Comparison of ENCODE assay signal across 28 cellular contexts in genomic region chr7:50594136-50594535, GRCh38. TPM values are rescaled to one million over a fixed set of nuclear protein-coding genes. Genes with fewer than 3 reads are reported as not detected.
A peak's percentile ranks its signal among the peaks of the same experiment; 100 is the strongest.
DNase-seq lines count a peak whose midpoint lies in the region; ATAC-seq and TF ChIP-seq lines count a peak whose summit lies in the region.
"Had no signal": no experiment of that assay in that cellular context is flagged by ENCODE, and none has a peak within 500 bp of the region (broad histone marks: within the 10 kb centered on the region; RNA-seq: fewer than 3 reads in every experiment).

No MANE protein-coding gene starts in this region.

- H3K4me3 Mint-ChIP-seq in activated CD8-positive, alpha-beta memory T cell treated with anti-CD3 and anti-CD28 coated beads, Interleukin-2, amount 10 ng/mL, durations not matched to agents 7 days and 5 days, result no peak overlapping the region
- peak overlapping the region; percentile 58 for H3K4me3 Mint-ChIP-seq in activated T-helper 17 cell treated with anti-CD3 and anti-CD28 coated beads, Interleukin-2, amount 50 U/mL, for 72 hours
- H3K4me3 Mint-ChIP-seq: CD4-positive, alpha-beta T cell had no signal

- H3K27me3 Mint-ChIP-seq in activated CD8-positive, alpha-beta memory T cell treated with anti-CD3 and anti-CD28 coated beads, Interleukin-2, amount 10 ng/mL, durations not matched to agents 7 days and 5 days, result peaks cover 4% of the 10 kb centered on the region
- H3K27me3 Mint-ChIP-seq in activated T-helper 17 cell treated with anti-CD3 and anti-CD28 coated beads, Interleukin-2, amount 50 U/mL, for 72 hours, result peaks cover 8% of the 10 kb centered on the region

- H4K20me1 ChIP-seq in KMS-11 (ENCODE audit: insufficient read depth), result no peaks in the 10 kb centered on the region
- H4K20me1 ChIP-seq: BLaER1 had no signal

- H3K9me3 Mint-ChIP-seq in activated CD8-positive, alpha-beta memory T cell treated with anti-CD3 and anti-CD28 coated beads, Interleukin-2, amount 10 ng/mL, durations not matched to agents 7 days and 5 days (ENCODE audit: low read depth), result no peaks in the 10 kb centered on the region
- H3K9me3 Mint-ChIP-seq in activated T-helper 17 cell treated with anti-CD3 and anti-CD28 coated beads, Interleukin-2, amount 50 U/mL, for 72 hours, result no peaks in the 10 kb centered on the region
- H3K9me3 Mint-ChIP-seq: CD4-positive, alpha-beta T cell had no signal

- 0 out of 2 replicates have a peak overlapping the region, but pooled peaks have one; percentile 32 for H2AFZ ChIP-seq in KMS-11 (ENCODE audit: low read depth)
- H2AFZ ChIP-seq: PC-9 had no signal

- no peaks in the 10 kb centered on the region for H3K27me3 ChIP-seq in KMS-11 (ENCODE audit: insufficient read depth, low read depth)
- no peaks in the 10 kb centered on the region for H3K27me3 ChIP-seq in adrenal gland
- H3K27me3 ChIP-seq: BLaER1, MG63, SJCRH30 had no signal

- TF ChIP-seq CTCF in KMS-11 (conservative IDR thresholded peaks at IDR 0.05; ENCODE audit: low read depth, low read length) (no peak), adrenal gland (IDR thresholded peaks at IDR 0.05) (no peak)

- H3K4me3 ChIP-seq in KMS-11 (IDR thresholded peaks at IDR 0.05; ENCODE audit: insufficient read depth, low read depth, low read length) (no peak overlapping the region), adrenal gland (no peak overlapping the region)
- H3K4me3 ChIP-seq: BLaER1, K562, MG63, PC-9, SJCRH30 had no signal

- H3K9ac ChIP-seq in KMS-11, result no peak overlapping the region; the same call in 1 of the 2 replicates
- H3K9ac ChIP-seq: BLaER1 had no signal

- WGBS in adrenal gland, 4 donors, result 77 to 92% (median 86%) methylated on average over 4 of the region's 4 CpGs

- H3K4me1 ChIP-seq in KMS-11 (ENCODE audit: low read depth, poor library complexity, severe bottlenecking) (peaks cover 49% of the 10 kb centered on the region), adrenal gland (replicated peaks in 1 of 2) (peaks cover 0 to 10% of the 10 kb centered on the region in 2 donors)
- H3K4me1 ChIP-seq: SJCRH30 had no signal

- TF ChIP-seq POLR2A in adrenal gland (IDR thresholded peaks at IDR 0.05), result no peak

- H3K36me3 ChIP-seq in KMS-11 (ENCODE audit: insufficient read depth) (no peaks in the 10 kb centered on the region), adrenal gland (replicated peaks in 1 of 2) (peaks cover 0 to 26% of the 10 kb centered on the region in 2 donors)
- H3K36me3 ChIP-seq: SJCRH30 had no signal

- peak; percentile 53 for DNase-seq in activated CD8-positive, alpha-beta memory T cell treated with anti-CD3 and anti-CD28 coated beads, Interleukin-2, amount 10 ng/mL, durations not matched to agents 7 days and 5 days
- no peak for DNase-seq in activated CD8-positive, alpha-beta memory T cell treated with anti-CD3 and anti-CD28 coated beads, Interleukin-2, amount 50 U/mL, for 4 hours
- no peak for DNase-seq in 8988T
- DNase-seq in adrenal gland, result no peak
- DNase-seq: CD4-positive, alpha-beta T cell; GF-D8; HCEC 1CT; MG63; NCI-H1105 treated with DMSO at 0.1 percent for 48 hours; NCI-H146; NCI-H1930; NCI-H2107; NCI-H524; NCI-H774; NK-92 treated with Interleukin-12 subunit alpha and Interleukin-12 subunit beta, amount 100 ng/mL, for 24 hours; PC-9; SJCRH30 had no signal

- no peaks in the 10 kb centered on the region for H3K79me2 ChIP-seq in KMS-11 (ENCODE audit: insufficient read depth, low read depth)

- no peaks in the 10 kb centered on the region for H3K9me3 ChIP-seq in adrenal gland (replicated peaks in 1 of 3)
- H3K9me3 ChIP-seq: BLaER1, MG63, SJCRH30 had no signal

- CTCF ChIA-PET in activated CD8-positive, alpha-beta memory T cell treated with anti-CD3 and anti-CD28 coated beads, Interleukin-2, amount 10 ng/mL, durations not matched to agents 7 days and 5 days (lab: Charles Lee), result interaction anchor here (0.9 to 5.0 kb wide), 6 partner anchors 9 to 501 kb away, joined by 3 to 23 read pairs (median 3); partner anchors contain the start of gene ZPBP

- peaks cover 56% of the 10 kb centered on the region for H3K4me1 Mint-ChIP-seq in activated CD8-positive, alpha-beta memory T cell treated with anti-CD3 and anti-CD28 coated beads, Interleukin-2, amount 10 ng/mL, durations not matched to agents 7 days and 5 days
- peaks cover 14% of the 10 kb centered on the region for H3K4me1 Mint-ChIP-seq in activated T-helper 17 cell treated with anti-CD3 and anti-CD28 coated beads, Interleukin-2, amount 50 U/mL, for 72 hours

- peak overlapping the region; percentile 89 for H3K27ac Mint-ChIP-seq in activated CD8-positive, alpha-beta memory T cell treated with anti-CD3 and anti-CD28 coated beads, Interleukin-2, amount 10 ng/mL, durations not matched to agents 7 days and 5 days
- peak overlapping the region; percentile 65 for H3K27ac Mint-ChIP-seq in activated T-helper 17 cell treated with anti-CD3 and anti-CD28 coated beads, Interleukin-2, amount 50 U/mL, for 72 hours
- H3K27ac Mint-ChIP-seq: CD4-positive, alpha-beta T cell had no signal

- peak; percentile 52 for ATAC-seq in activated CD8-positive, alpha-beta memory T cell treated with anti-CD3 and anti-CD28 coated beads, Interleukin-2, amount 10 ng/mL, durations not matched to agents 7 days and 5 days
- peak; percentile 23 for ATAC-seq in activated T-helper 17 cell treated with anti-CD3 and anti-CD28 coated beads, Interleukin-2, amount 50 U/mL, for 72 hours (replicated peaks)
- no peak for ATAC-seq in GM18858 (IDR thresholded peaks at IDR 0.05; ENCODE audit: unreplicated experiment)
- ATAC-seq: K562, Right ventricle myocardium inferior, SK-N-SH treated with all-trans-retinoic acid at 6 μM for 48 hours had no signal

- H3K36me3 Mint-ChIP-seq in activated CD8-positive, alpha-beta memory T cell treated with anti-CD3 and anti-CD28 coated beads, Interleukin-2, amount 10 ng/mL, durations not matched to agents 7 days and 5 days, result peaks cover 7% of the 10 kb centered on the region
- H3K36me3 Mint-ChIP-seq in activated T-helper 17 cell treated with anti-CD3 and anti-CD28 coated beads, Interleukin-2, amount 50 U/mL, for 72 hours (ENCODE audit: low read depth), result no peaks in the 10 kb centered on the region

- intact Hi-C loops in adrenal gland (cut with DNase I), result no loop called here

- H3K27ac ChIP-seq in KMS-11, result peak overlapping the region; percentile 64; the same call in 1 of the 2 replicates
- H3K27ac ChIP-seq in adrenal gland, result no peak overlapping the region
- H3K27ac ChIP-seq: BLaER1, PC-9, SJCRH30 had no signal

- H3K4me2 ChIP-seq in KMS-11, result peak overlapping the region; percentile 46; the same call in 1 of the 2 replicates
- H3K4me2 ChIP-seq: BLaER1, PC-9 had no signal

RNA-seq across cellular contexts. Expression of gene DDC, which starts 28.9 kb away (rescaled TPM):
- total RNA-seq in activated CD8-positive, alpha-beta memory T cell treated with anti-CD3 and anti-CD28 coated beads, Interleukin-2, amount 10 ng/mL, durations not matched to agents 7 days and 5 days, result not detected
- not detected for total RNA-seq in activated T-helper 17 cell treated with anti-CD3 and anti-CD28 coated beads, Interleukin-2, amount 50 U/mL, for 72 hours
- total RNA-seq in adrenal gland, result 10 to 100 TPM in 4 of 8 donors, 1 to 10 TPM in 2, under 1 TPM in 2; 0.58 to 52.7 (median 9.5) TPM
- 10 to 100 TPM; 10.4 to 27.5 (median 23.5) TPM for polyA plus RNA-seq in adrenal gland
- total RNA-seq: CD4-positive, alpha-beta T cell; H1; HT1080; K562; PC-9; Right ventricle myocardium inferior; RPMI7951; SJCRH30 had no signal
- polyA plus RNA-seq: AG04450, K562 had no signal
